Comparison of ENCODE assay signal across 10 cellular contexts in the genomic region with DNA sequence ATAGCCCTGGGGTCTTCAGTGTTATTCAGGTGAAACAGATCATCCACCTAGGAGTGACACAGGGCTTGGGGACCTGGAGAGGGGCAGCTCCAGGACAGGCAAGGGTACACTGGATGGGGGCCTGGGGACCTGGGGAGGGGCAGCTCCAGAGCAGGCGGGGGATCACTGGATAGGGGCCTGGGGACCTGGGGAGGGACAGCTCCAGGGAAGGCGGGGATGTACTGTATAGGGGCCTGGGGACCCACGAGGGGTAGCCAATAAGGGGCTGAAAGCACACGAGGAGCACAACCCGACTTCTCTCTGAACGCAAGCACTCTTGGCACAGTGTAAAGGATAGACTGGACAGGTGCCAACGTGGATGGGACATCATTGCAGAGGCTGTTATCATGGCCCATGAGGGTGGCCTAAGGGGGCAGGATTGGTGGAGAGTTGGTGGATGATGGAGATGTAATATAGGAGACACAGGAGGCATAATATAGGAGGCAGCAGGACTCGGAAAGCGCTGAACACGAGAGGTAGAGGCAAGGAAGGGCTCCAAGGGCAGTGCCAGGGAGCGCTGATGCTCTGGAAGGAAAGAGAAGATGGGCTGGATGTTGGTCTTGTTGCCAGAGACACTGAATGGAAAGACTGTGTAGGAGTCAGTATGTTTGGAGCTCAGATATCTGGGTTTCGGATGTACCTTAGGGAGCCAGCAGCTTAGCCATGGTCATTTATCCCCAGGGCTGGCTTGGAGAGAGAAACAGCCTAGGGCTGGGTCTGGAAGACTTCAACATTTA. TPM values are rescaled to one million over a fixed set of nuclear protein-coding genes. Genes with fewer than 3 reads are reported as not detected.
DNase-seq lines count a peak whose midpoint lies in the region; ATAC-seq and TF ChIP-seq lines count a peak whose summit lies in the region.
"Had no signal": no experiment of that assay in that cellular context is flagged by ENCODE, and none has a peak within 500 bp of the region (broad histone marks: within the 10 kb centered on the region; RNA-seq: fewer than 3 reads in every experiment).

No MANE protein-coding gene starts in this region.

- H3K36me3 Mint-ChIP-seq in stimulated activated memory B cell treated with anti-CD40 and anti-IgM and Interleukin-4, amounts not matched to agents 10 μg/mL and 1 μg/mL and 100 μg/mL, for 72 hours = no peaks in the 10 kb centered on the region
- H3K36me3 Mint-ChIP-seq in mesothelial cell of epicardium = no peaks in the 10 kb centered on the region
- H3K36me3 Mint-ChIP-seq in MCF 10A (ENCODE audit: insufficient read depth, unreplicated experiment) = no peaks in the 10 kb centered on the region

- BruUV-seq in MCF 10A (replicated peaks; lab: Mats Ljungman, UMichigan) = no TSS peak

- peak; percentile 18 for ATAC-seq in HG02588 (IDR thresholded peaks at IDR 0.05; ENCODE audit: unreplicated experiment)
- peak; percentile 26 for ATAC-seq in stimulated activated memory B cell treated with anti-CD40 and anti-IgM and Interleukin-4, amounts not matched to agents 10 μg/mL and 1 μg/mL and 100 μg/mL, for 72 hours
- no peak for ATAC-seq in HG02571 (IDR thresholded peaks at IDR 0.05; ENCODE audit: unreplicated experiment)

- CTCF ChIA-PET in MCF 10A (lab: Yijun Ruan, JAX) = interaction anchor here (0.6 to 6.6 kb wide), 36 partner anchors 8 to 1092 kb away, joined by 3 to 112 read pairs (median 5); no protein-coding TSS in a partner anchor

- no peaks in the 10 kb centered on the region for H3K27me3 Mint-ChIP-seq in stimulated activated memory B cell treated with anti-CD40 and anti-IgM and Interleukin-4, amounts not matched to agents 10 μg/mL and 1 μg/mL and 100 μg/mL, for 72 hours
- H3K27me3 Mint-ChIP-seq in mesothelial cell of epicardium (ENCODE audit: low read depth) = no peaks in the 10 kb centered on the region
- H3K27me3 Mint-ChIP-seq in MCF 10A (ENCODE audit: insufficient read depth, unreplicated experiment) = no peaks in the 10 kb centered on the region

- H3K4me1 Mint-ChIP-seq in stimulated activated memory B cell treated with anti-CD40 and anti-IgM and Interleukin-4, amounts not matched to agents 10 μg/mL and 1 μg/mL and 100 μg/mL, for 72 hours = no peaks in the 10 kb centered on the region
- H3K4me1 Mint-ChIP-seq in mesothelial cell of epicardium (no peaks in the 10 kb centered on the region), MCF 10A (ENCODE audit: insufficient read depth, unreplicated experiment) (no peaks in the 10 kb centered on the region)
- H3K4me1 Mint-ChIP-seq: neural progenitor cell, WTC11 had no signal

- H3K9me3 Mint-ChIP-seq in stimulated activated memory B cell treated with anti-CD40 and anti-IgM and Interleukin-4, amounts not matched to agents 10 μg/mL and 1 μg/mL and 100 μg/mL, for 72 hours = no peaks in the 10 kb centered on the region
- H3K9me3 Mint-ChIP-seq in mesothelial cell of epicardium = no peaks in the 10 kb centered on the region
- H3K9me3 Mint-ChIP-seq in MCF 10A (ENCODE audit: unreplicated experiment) = no peaks in the 10 kb centered on the region
- H3K9me3 Mint-ChIP-seq: neural progenitor cell, WTC11 had no signal

- H3K27ac Mint-ChIP-seq in stimulated activated memory B cell treated with anti-CD40 and anti-IgM and Interleukin-4, amounts not matched to agents 10 μg/mL and 1 μg/mL and 100 μg/mL, for 72 hours = no peak overlapping the region
- H3K27ac Mint-ChIP-seq in mesothelial cell of epicardium (no peak overlapping the region), MCF 10A (ENCODE audit: low read depth, unreplicated experiment) (no peak overlapping the region)
- H3K27ac Mint-ChIP-seq: neural progenitor cell, WTC11 had no signal

- POLR2A ChIA-PET in MCF 10A (lab: Yijun Ruan, JAX) = interaction anchor here (0.5 to 1.5 kb wide), 2 partner anchors 195 to 221 kb away, joined by 3 to 5 read pairs; no protein-coding TSS in a partner anchor

- intact Hi-C loops in MCF 10A (cut with micrococcal nuclease) = loop anchor here (1.0 to 2.0 kb wide), 6 partner anchors 37 to 522 kb away; no protein-coding TSS in a partner anchor

- H3K4me3 Mint-ChIP-seq in stimulated activated memory B cell treated with anti-CD40 and anti-IgM and Interleukin-4, amounts not matched to agents 10 μg/mL and 1 μg/mL and 100 μg/mL, for 72 hours = no peak overlapping the region
- H3K4me3 Mint-ChIP-seq in mesothelial cell of epicardium (no peak overlapping the region), MCF 10A (ENCODE audit: unreplicated experiment) (no peak overlapping the region)
- H3K4me3 Mint-ChIP-seq: neural progenitor cell, WTC11 had no signal

- peak; percentile 40 for DNase-seq in activated T-cell treated with anti-CD3 and anti-CD28 coated beads, Interleukin-2, amount 50 U/mL, for 1 hour
- DNase-seq in activated T-cell treated with anti-CD3 and anti-CD28 coated beads, Interleukin-2, amount 50 U/mL, for 48 hours = no peak
- DNase-seq in T1000 (lab: John Stamatoyannopoulos, UW) (peak; percentile 13), mesothelial cell of epicardium (ENCODE audit: low spot score in 2 of 2, unreplicated experiment in 2 of 2) (no peak), MCF 10A (ENCODE audit: unreplicated experiment) (no peak)

- TF ChIP-seq CTCF in mesothelial cell of epicardium (IDR thresholded peaks at IDR 0.05; ENCODE audit: unreplicated experiment) = no peak
- no peak for TF ChIP-seq CTCF in MCF 10A (IDR thresholded peaks at IDR 0.05; ENCODE audit: unreplicated experiment)

RNA-seq across cellular contexts. Expression of gene FGFBP2, which starts 37.9 kb away (rescaled TPM):
- total RNA-seq in mesothelial cell of epicardium (not detected in 3 replicates), MCF 10A (2022) (not detected in 2 replicates)

Comparison
In these comparisons a context has a peak if more than half of its experiments do, and no peak if none do; other contexts are left out.
1. DNase-seq: peak in activated T-cell treated with anti-CD3 and anti-CD28 coated beads, Interleukin-2, amount 50 U/mL, for 1 hour (single experiment) and T1000 (single experiment); none in activated T-cell treated with anti-CD3 and anti-CD28 coated beads, Interleukin-2, amount 50 U/mL, for 48 hours (0 of 2), mesothelial cell of epicardium (0 of 2) and MCF 10A (single experiment).